In the genomic region with DNA sequence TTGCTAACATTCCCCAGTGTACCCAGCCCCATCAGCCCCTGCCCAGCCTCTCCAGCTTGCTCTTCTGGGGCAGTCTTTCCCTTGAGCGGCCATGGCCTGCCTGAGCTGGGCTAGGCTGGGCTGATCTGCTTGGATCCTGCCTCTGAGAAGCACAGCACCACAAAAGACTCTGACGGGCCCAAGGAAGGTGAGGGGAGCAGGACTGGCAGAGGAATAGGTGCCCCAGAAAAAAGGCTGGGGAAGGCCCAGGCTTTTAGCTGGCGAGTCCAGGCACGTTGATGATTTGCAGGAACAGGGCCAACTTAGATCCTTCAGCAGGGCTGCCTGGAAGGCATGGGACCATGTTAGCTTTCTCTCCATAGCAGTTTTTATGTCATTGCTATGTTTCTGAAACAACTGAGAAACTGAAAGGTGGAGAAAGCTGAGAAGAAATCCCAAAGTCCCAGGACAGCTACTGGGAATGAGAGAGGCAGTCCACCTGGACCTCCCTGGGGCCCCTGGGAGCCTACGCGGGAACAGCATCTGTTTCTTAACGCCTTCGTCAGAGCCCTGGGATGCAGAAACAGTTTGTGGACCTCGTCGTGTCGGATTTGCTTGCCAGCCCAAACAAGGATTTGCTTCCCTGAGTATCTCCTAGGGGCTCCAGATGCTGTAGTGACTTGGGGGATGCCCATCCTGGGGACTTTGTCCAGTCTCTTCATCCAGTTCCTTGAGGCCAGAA, we compare ENCODE assay signal across 21 cellular contexts. TPM values are rescaled to one million over a fixed set of nuclear protein-coding genes. Genes with fewer than 3 reads are reported as not detected.
DNase-seq lines count a peak whose midpoint lies in the region; ATAC-seq and TF ChIP-seq lines count a peak whose summit lies in the region.
"Had no signal": no experiment of that assay in that cellular context is flagged by ENCODE, and none has a peak within 500 bp of the region (broad histone marks: within the 10 kb centered on the region; RNA-seq: fewer than 3 reads in every experiment).

No MANE protein-coding gene starts in this region.

- no peaks in the 10 kb centered on the region for H3K36me3 Mint-ChIP-seq in activated naive CD8-positive, alpha-beta T cell treated with anti-CD3 and anti-CD28 coated beads, Interleukin-2, amount 10 ng/mL, durations not matched to agents 7 days and 5 days
- H3K36me3 Mint-ChIP-seq in activated naive CD8-positive, alpha-beta T cell treated with anti-CD3 and anti-CD28 coated beads for 36 hours: no peaks in the 10 kb centered on the region
- H3K36me3 Mint-ChIP-seq: CD4-positive, alpha-beta memory T cell; stimulated activated effector memory CD8-positive, alpha-beta T cell treated with anti-CD3 and anti-CD28 coated beads, Interleukin-12 subunit alpha, Interleukin-12 subunit beta, amount 100 ng/mL, for 72 hours had no signal

- no peaks in the 10 kb centered on the region for H3K27me3 Mint-ChIP-seq in activated naive CD8-positive, alpha-beta T cell treated with anti-CD3 and anti-CD28 coated beads, Interleukin-2, amount 10 ng/mL, durations not matched to agents 7 days and 5 days
- H3K27me3 Mint-ChIP-seq in activated naive CD8-positive, alpha-beta T cell treated with anti-CD3 and anti-CD28 coated beads for 36 hours: no peaks in the 10 kb centered on the region
- H3K27me3 Mint-ChIP-seq: activated CD4-positive, alpha-beta T cell treated with anti-CD3 and anti-CD28 coated beads for 36 hours had no signal

- H3K4me3 Mint-ChIP-seq in activated naive CD8-positive, alpha-beta T cell treated with anti-CD3 and anti-CD28 coated beads, Interleukin-2, amount 10 ng/mL, durations not matched to agents 7 days and 5 days: no peak overlapping the region
- H3K4me3 Mint-ChIP-seq in activated naive CD8-positive, alpha-beta T cell treated with anti-CD3 and anti-CD28 coated beads for 36 hours: no peak overlapping the region
- H3K4me3 Mint-ChIP-seq: activated CD4-positive, alpha-beta T cell treated with anti-CD3 and anti-CD28 coated beads for 36 hours; CD4-positive, alpha-beta memory T cell; stimulated activated effector memory CD8-positive, alpha-beta T cell treated with anti-CD3 and anti-CD28 coated beads, Interleukin-12 subunit alpha, Interleukin-12 subunit beta, amount 100 ng/mL, for 72 hours had no signal

- H3K4me3 ChIP-seq in epithelial cell of esophagus (ENCODE audit: low read length): no peak overlapping the region
- H3K4me3 ChIP-seq in uterus: no peak overlapping the region
- no peak overlapping the region for H3K4me3 ChIP-seq in esophagus muscularis mucosa
- H3K4me3 ChIP-seq: hepatocyte, Peyer's patch, tibial artery had no signal

- peaks cover 8% of the 10 kb centered on the region for H3K4me1 Mint-ChIP-seq in activated naive CD8-positive, alpha-beta T cell treated with anti-CD3 and anti-CD28 coated beads, Interleukin-2, amount 10 ng/mL, durations not matched to agents 7 days and 5 days
- peaks cover 4% of the 10 kb centered on the region for H3K4me1 Mint-ChIP-seq in activated naive CD8-positive, alpha-beta T cell treated with anti-CD3 and anti-CD28 coated beads for 36 hours
- H3K4me1 Mint-ChIP-seq: activated CD4-positive, alpha-beta T cell treated with anti-CD3 and anti-CD28 coated beads for 36 hours had no signal

- no peaks in the 10 kb centered on the region for H3K4me1 ChIP-seq in uterus
- H3K4me1 ChIP-seq in esophagus muscularis mucosa: no peaks in the 10 kb centered on the region
- H3K4me1 ChIP-seq: Peyer's patch, tibial artery had no signal

- intact Hi-C loops in uterus (cut with DNase I; ENCODE audit: low total_unique reads): no loop called here
- intact Hi-C loops in esophagus muscularis mucosa (cut with DNase I): loop anchor here (5.0 kb wide), 1 partner anchor 54 kb away; no protein-coding TSS in a partner anchor

- TF ChIP-seq POLR2A in uterus (IDR thresholded peaks at IDR 0.05) (no peak), esophagus muscularis mucosa (IDR thresholded peaks at IDR 0.05; ENCODE audit: low read depth) (no peak)

- H3K27me3 ChIP-seq in uterus (no peaks in the 10 kb centered on the region), esophagus muscularis mucosa (no peaks in the 10 kb centered on the region)
- H3K27me3 ChIP-seq: hepatocyte, Peyer's patch had no signal

- H3K27ac ChIP-seq in uterus (no peak overlapping the region), esophagus muscularis mucosa (replicated peaks in 1 of 4) (no peak overlapping the region)
- H3K27ac ChIP-seq: hepatocyte, Peyer's patch, tibial artery had no signal

- H3K36me3 ChIP-seq in uterus (no peaks in the 10 kb centered on the region), esophagus muscularis mucosa (no peaks in the 10 kb centered on the region)
- H3K36me3 ChIP-seq: Peyer's patch, tibial artery had no signal

- WGBS in esophagus muscularis mucosa: 84% methylated on average over 10 of the region's 11 CpGs

- no peaks in the 10 kb centered on the region for H3K9me3 Mint-ChIP-seq in activated naive CD8-positive, alpha-beta T cell treated with anti-CD3 and anti-CD28 coated beads, Interleukin-2, amount 10 ng/mL, durations not matched to agents 7 days and 5 days
- no peaks in the 10 kb centered on the region for H3K9me3 Mint-ChIP-seq in activated naive CD8-positive, alpha-beta T cell treated with anti-CD3 and anti-CD28 coated beads for 36 hours
- H3K9me3 Mint-ChIP-seq: CD4-positive, alpha-beta memory T cell; stimulated activated effector memory CD8-positive, alpha-beta T cell treated with anti-CD3 and anti-CD28 coated beads, Interleukin-12 subunit alpha, Interleukin-12 subunit beta, amount 100 ng/mL, for 72 hours had no signal

- POLR2A ChIA-PET in activated naive CD8-positive, alpha-beta T cell treated with anti-CD3 and anti-CD28 coated beads, Interleukin-2, amount 10 ng/mL, durations not matched to agents 7 days and 5 days (lab: Charles Lee): no interaction called here

- no peak for TF ChIP-seq CTCF in epithelial cell of esophagus (IDR thresholded peaks at IDR 0.05; ENCODE audit: insufficient read depth, low read depth, low read length, missing control alignments)
- no peak for TF ChIP-seq CTCF in uterus (IDR thresholded peaks at IDR 0.05)
- no peak for TF ChIP-seq CTCF in esophagus muscularis mucosa (IDR thresholded peaks at IDR 0.05)

- peak; percentile 6 for DNase-seq in activated naive CD8-positive, alpha-beta T cell treated with anti-CD3 and anti-CD28 coated beads, Interleukin-2, amount 10 ng/mL, durations not matched to agents 7 days and 5 days
- no peak for DNase-seq in activated naive CD8-positive, alpha-beta T cell treated with anti-CD3 and anti-CD28 coated beads for 36 hours
- DNase-seq in NCI-H2171 (lab: John Stamatoyannopoulos, UW): peak; percentile 43
- DNase-seq in epithelial cell of esophagus (ENCODE audit: low read depth): peak; percentile 78
- DNase-seq in uterus: peak; percentile 8 to 10
- DNase-seq in esophagus muscularis mucosa (ENCODE audit: extremely low spot score): no peak
- no peak for DNase-seq in activated CD4-positive, alpha-beta T cell treated with anti-CD3 and anti-CD28 coated beads for 4 hours
- DNase-seq: activated CD4-positive, alpha-beta T cell treated with anti-CD3 and anti-CD28 coated beads for 36 hours; activated CD8-positive, alpha-beta memory T cell treated with anti-CD3 and anti-CD28 coated beads, Interleukin-2, amount 50 U/mL, for 4 hours; activated naive CD4-positive, alpha-beta T cell; aorta; CD4-positive, alpha-beta memory T cell; NCI-H82 had no signal

- TF ChIP-seq EP300 in esophagus muscularis mucosa (IDR thresholded peaks at IDR 0.05): no peak

- H3K9me3 ChIP-seq in uterus (no peaks in the 10 kb centered on the region), esophagus muscularis mucosa (no peaks in the 10 kb centered on the region)
- H3K9me3 ChIP-seq: Peyer's patch, tibial artery had no signal

- no peak for ATAC-seq in activated naive CD8-positive, alpha-beta T cell treated with anti-CD3 and anti-CD28 coated beads, Interleukin-2, amount 10 ng/mL, durations not matched to agents 7 days and 5 days (ENCODE audit: low read depth)
- ATAC-seq in GM19328 (IDR thresholded peaks at IDR 0.05; ENCODE audit: unreplicated experiment): no peak
- ATAC-seq: activated CD4-positive, alpha-beta T cell treated with anti-CD3 and anti-CD28 coated beads for 36 hours had no signal

- H3K27ac Mint-ChIP-seq in activated naive CD8-positive, alpha-beta T cell treated with anti-CD3 and anti-CD28 coated beads, Interleukin-2, amount 10 ng/mL, durations not matched to agents 7 days and 5 days: no peak overlapping the region
- no peak overlapping the region for H3K27ac Mint-ChIP-seq in activated naive CD8-positive, alpha-beta T cell treated with anti-CD3 and anti-CD28 coated beads for 36 hours
- H3K27ac Mint-ChIP-seq: activated CD4-positive, alpha-beta T cell treated with anti-CD3 and anti-CD28 coated beads for 36 hours; stimulated activated effector memory CD8-positive, alpha-beta T cell treated with anti-CD3 and anti-CD28 coated beads, Interleukin-12 subunit alpha, Interleukin-12 subunit beta, amount 100 ng/mL, for 72 hours had no signal

RNA-seq across cellular contexts. Expression of gene FXYD6, which starts 24.4 kb away (rescaled TPM):
- total RNA-seq in activated naive CD8-positive, alpha-beta T cell treated with anti-CD3 and anti-CD28 coated beads, Interleukin-2, amount 10 ng/mL, durations not matched to agents 7 days and 5 days: under 1 TPM in 1 of 2 experiments, not detected in 1; 0.31 TPM
- total RNA-seq in activated naive CD8-positive, alpha-beta T cell treated with anti-CD3 and anti-CD28 coated beads for 36 hours: under 1 TPM in 1 of 2 experiments, not detected in 1; 0.18 TPM
- total RNA-seq in uterus (100 to 1,000 TPM in 3 of 4 donors, 10 to 100 TPM in 1; 85.3 to 307 (median 192) TPM), esophagus muscularis mucosa (100 to 1,000 TPM in 2 of 4 donors, 10 to 100 TPM in 2; 78.9 to 105 (median 91.5) TPM)
- total RNA-seq: CD4-positive, alpha-beta memory T cell had no signal

RNA-seq across cellular contexts. Expression of gene TMPRSS13, which starts 28.3 kb away (rescaled TPM):
- total RNA-seq in activated naive CD8-positive, alpha-beta T cell treated with anti-CD3 and anti-CD28 coated beads, Interleukin-2, amount 10 ng/mL, durations not matched to agents 7 days and 5 days: 1 to 10 TPM; 2.7 to 5.0 TPM
- total RNA-seq in activated naive CD8-positive, alpha-beta T cell treated with anti-CD3 and anti-CD28 coated beads for 36 hours: 1 to 10 TPM; 1.9 to 3.4 TPM
- total RNA-seq in uterus (under 1 TPM in 3 of 4 donors, not detected in 1; 0.15 to 0.90 (median 0.51) TPM), esophagus muscularis mucosa (not detected)
- total RNA-seq: chondrocyte, kidney epithelial cell, Peyer's patch, pulmonary artery endothelial cell had no signal

Comparison
In these comparisons a context has a peak if more than half of its experiments do, and no peak if none do; other contexts are left out.
1. DNase-seq: peak in activated naive CD8-positive, alpha-beta T cell treated with anti-CD3 and anti-CD28 coated beads, Interleukin-2, amount 10 ng/mL, durations not matched to agents 7 days and 5 days (single experiment), NCI-H2171 (single experiment), epithelial cell of esophagus (single experiment) and uterus (2 of 2); none in activated naive CD8-positive, alpha-beta T cell treated with anti-CD3 and anti-CD28 coated beads for 36 hours (single experiment), esophagus muscularis mucosa (single experiment) and activated CD4-positive, alpha-beta T cell treated with anti-CD3 and anti-CD28 coated beads for 4 hours (0 of 2).
2. RNA of gene FXYD6, which starts 24.4 kb away (total RNA-seq): 85.3 to 307 TPM in uterus and 78.9 to 105 TPM in esophagus muscularis mucosa; 0.31 TPM in activated naive CD8-positive, alpha-beta T cell treated with anti-CD3 and anti-CD28 coated beads, Interleukin-2, amount 10 ng/mL, durations not matched to agents 7 days and 5 days and 0.18 TPM in activated naive CD8-positive, alpha-beta T cell treated with anti-CD3 and anti-CD28 coated beads for 36 hours; every median in the first group is over 10 times any median in the second.